ENCODE assay signal across 8 cellular contexts in genomic region chr2:25877431-25878360, GRCh38. TPM values are rescaled to one million over a fixed set of nuclear protein-coding genes. Genes with fewer than 3 reads are reported as not detected.
A peak's percentile ranks its signal among the peaks of the same experiment; 100 is the strongest.
DNase-seq lines count a peak whose midpoint lies in the region; ATAC-seq and TF ChIP-seq lines count a peak whose summit lies in the region.

No MANE protein-coding gene starts in this region.

- DNase-seq in GM03348 (ENCODE audit: low spot score) (peak; percentile 59), NCI-H1092 (lab: John Stamatoyannopoulos, UW) (peak; percentile 27), T-helper 1 cell (peak; percentile 20 to 70 (median 50)), amniotic epithelial cell (ENCODE audit: low read depth) (peak; percentile 62), right atrium auricular region (ENCODE audit: low spot score) (no peak), uterus (peak; percentile 24 to 34)

- TF ChIP-seq CTCF in right atrium auricular region (IDR thresholded peaks at IDR 0.05) (no peak), uterus (IDR thresholded peaks at IDR 0.05) (no peak)

- intact Hi-C loops in uterus (cut with DNase I; ENCODE audit: low total_unique reads) = no loop called here

- no peaks in the 10 kb centered on the region for H3K9me3 ChIP-seq in right atrium auricular region
- no peaks in the 10 kb centered on the region for H3K9me3 ChIP-seq in uterus

- ATAC-seq in HG02571 (IDR thresholded peaks at IDR 0.05; ENCODE audit: unreplicated experiment) = peak; percentile 38

- no peaks in the 10 kb centered on the region for H3K36me3 ChIP-seq in right atrium auricular region
- H3K36me3 ChIP-seq in rectal smooth muscle tissue (ENCODE audit: control insufficient read depth, insufficient read depth, low read length) = no peaks in the 10 kb centered on the region
- H3K36me3 ChIP-seq in uterus = no peaks in the 10 kb centered on the region

- peak overlapping the region; percentile 95 for H3K9ac ChIP-seq in rectal smooth muscle tissue (ENCODE audit: low read length)

- H3K27ac ChIP-seq in right atrium auricular region = peak overlapping the region; percentile 89 to 95
- peak overlapping the region; percentile 93 for H3K27ac ChIP-seq in rectal smooth muscle tissue (ENCODE audit: low read depth, low read length)
- peak overlapping the region; percentile 85 to 89 for H3K27ac ChIP-seq in uterus

- H3K4me1 ChIP-seq in right atrium auricular region (peaks cover 0 to 13% of the 10 kb centered on the region in 2 donors), rectal smooth muscle tissue (ENCODE audit: control insufficient read depth, insufficient read depth, low read length) (peaks cover 18% of the 10 kb centered on the region), uterus (peaks cover 0 to 6% of the 10 kb centered on the region in 2 donors)

- H3K4me3 ChIP-seq in right atrium auricular region (peak overlapping the region; percentile 69 to 97), rectal smooth muscle tissue (ENCODE audit: low read length) (peak overlapping the region; percentile 96), uterus (peak overlapping the region; percentile 84 to 94)

- H3K27me3 ChIP-seq in right atrium auricular region (no peaks in the 10 kb centered on the region), rectal smooth muscle tissue (ENCODE audit: control insufficient read depth, insufficient read depth, low read length) (no peaks in the 10 kb centered on the region), uterus (no peaks in the 10 kb centered on the region)

- TF ChIP-seq POLR2A in uterus (IDR thresholded peaks at IDR 0.05) = no peak

RNA-seq across cellular contexts. Expression of gene ASXL2, which starts 0.6 kb away (rescaled TPM):
- total RNA-seq in right atrium auricular region = 10 to 100 TPM; 16.8 to 17.1 TPM
- 10 to 100 TPM in 3 of 4 donors, 1 to 10 TPM in 1; 4.6 to 29.7 (median 10.6) TPM for total RNA-seq in uterus
